19 cellular contexts compared by ENCODE assay signal in genomic region chr22:27724706-27725105, GRCh38.
"Had no signal": no experiment of that assay in that cellular context is flagged by ENCODE, and none has a peak within 500 bp of the region (broad histone marks: within the 10 kb centered on the region; RNA-seq: fewer than 3 reads in every experiment).

No MANE protein-coding gene starts in this region.

- H3K27me3 ChIP-seq: body of pancreas, sigmoid colon, suprapubic skin had no signal

- H3K4me3 Mint-ChIP-seq: activated CD4-positive, alpha-beta T cell treated with anti-CD3 and anti-CD28 coated beads for 36 hours; activated CD8-positive, alpha-beta T cell treated with anti-CD3 and anti-CD28 coated beads for 36 hours; activated naive CD8-positive, alpha-beta T cell treated with anti-CD3 and anti-CD28 coated beads, Interleukin-2, amount 50 U/mL, for 24 hours; endodermal cell; immature natural killer cell; natural killer cell had no signal

- H3K36me3 ChIP-seq: sigmoid colon, suprapubic skin had no signal

- H3K4me1 Mint-ChIP-seq: activated CD4-positive, alpha-beta T cell treated with anti-CD3 and anti-CD28 coated beads for 36 hours; activated naive CD8-positive, alpha-beta T cell treated with anti-CD3 and anti-CD28 coated beads, Interleukin-2, amount 50 U/mL, for 24 hours; natural killer cell had no signal

- DNase-seq: activated CD4-positive, alpha-beta T cell treated with anti-CD3 and anti-CD28 coated beads for 36 hours; activated CD8-positive, alpha-beta memory T cell treated with anti-CD3 and anti-CD28 coated beads, Interleukin-2, amount 50 U/mL, for 4 hours; activated CD8-positive, alpha-beta T cell treated with anti-CD3 and anti-CD28 coated beads for 36 hours; activated naive CD4-positive, alpha-beta T cell treated with Interleukin-2 at 50 U/mL for 16 hours; activated naive CD8-positive, alpha-beta T cell treated with anti-CD3 and anti-CD28 coated beads, Interleukin-2, amount 50 U/mL, for 24 hours; body of pancreas; endodermal cell; immature natural killer cell; mammary epithelial cell; mucosa of descending colon; natural killer cell; nucleus accumbens; sigmoid colon; stimulated activated CD4-positive, alpha-beta T cell treated with anti-CD3 and anti-CD28 coated beads, Interleukin-12 subunit alpha, Interleukin-12 subunit beta, amount 100 ng/mL, for 4 hours; stimulated activated CD4-positive, alpha-beta T cell treated with anti-CD3 and anti-CD28 coated beads, Interleukin-2, amount 100 ng/mL, for 48 hours; stimulated activated naive CD4-positive, alpha-beta T cell treated with Interleukin-2 at 50 U/mL for 16 hours; T-helper 1 cell had no signal

- H3K9me3 Mint-ChIP-seq: activated CD8-positive, alpha-beta T cell treated with anti-CD3 and anti-CD28 coated beads for 36 hours; activated naive CD8-positive, alpha-beta T cell treated with anti-CD3 and anti-CD28 coated beads, Interleukin-2, amount 50 U/mL, for 24 hours; immature natural killer cell had no signal

- H3K4me3 ChIP-seq: body of pancreas, mucosa of descending colon, sigmoid colon, suprapubic skin had no signal

- H3K9me3 ChIP-seq: body of pancreas, mucosa of descending colon, sigmoid colon, suprapubic skin had no signal

- H3K27ac ChIP-seq: body of pancreas, sigmoid colon, suprapubic skin, VCaP had no signal

- H3K4me1 ChIP-seq: body of pancreas had no signal

- H3K36me3 Mint-ChIP-seq: immature natural killer cell, natural killer cell had no signal

- H3K27ac Mint-ChIP-seq: activated CD4-positive, alpha-beta T cell treated with anti-CD3 and anti-CD28 coated beads for 36 hours; activated CD8-positive, alpha-beta T cell treated with anti-CD3 and anti-CD28 coated beads for 36 hours; activated naive CD8-positive, alpha-beta T cell treated with anti-CD3 and anti-CD28 coated beads, Interleukin-2, amount 50 U/mL, for 24 hours; endodermal cell; immature natural killer cell; natural killer cell had no signal
